ENCODE assay signal across 1 cellular context in genomic region chr6:110815260-110816109, GRCh38.
A peak's percentile ranks its signal among the peaks of the same experiment; 100 is the strongest.
TF ChIP-seq lines count a peak whose summit lies in the region.

TSS of gene CDK19 (minus strand) at chr6:110815469. CDS start at chr6:110815136, 333 bp downstream.

TF ChIP-seq in HepG2, 621 proteins besides CTCF, POLR2A, EP300 and RAD21 (continued from another document and continues in another):
- TF ChIP-seq THRA (CRISPR knock-in tag; IDR thresholded peaks at IDR 0.05; ENCODE audit: borderline replicate concordance) (peak; percentile 62; the same call in 1 of the 2 replicates), SNAPC4 (CRISPR knock-in tag; IDR thresholded peaks at IDR 0.05) (no peak), CEBPB (IDR thresholded peaks at IDR 0.05; ENCODE audit: borderline replicate concordance, low read depth, low read length) (no peak), ZNF724P (CRISPR knock-in tag; IDR thresholded peaks at IDR 0.05; ENCODE audit: borderline replicate concordance) (peak; percentile 93), MEIS2 (CRISPR knock-in tag; IDR thresholded peaks at IDR 0.05) (no peak), ZXDC (CRISPR knock-in tag; IDR thresholded peaks at IDR 0.05) (no peak), ZKSCAN1 (IDR thresholded peaks at IDR 0.05; ENCODE audit: low read length) (peak; percentile 40; the same call in 1 of the 2 replicates), POLR2G (IDR thresholded peaks at IDR 0.05; ENCODE audit: low read depth, low read length) (peak; percentile 94), ZNF432 (CRISPR knock-in tag; IDR thresholded peaks at IDR 0.05; ENCODE audit: borderline replicate concordance) (no peak), ZNF740 (CRISPR knock-in tag; IDR thresholded peaks at IDR 0.05) (no peak), IKZF5 (CRISPR knock-in tag; IDR thresholded peaks at IDR 0.05) (peak; percentile 81), ZNF841 (CRISPR knock-in tag; IDR thresholded peaks at IDR 0.05; ENCODE audit: borderline replicate concordance) (no peak), NR0B2 (CRISPR knock-in tag; IDR thresholded peaks at IDR 0.05) (0 out of 2 replicates have a peak, but pooled peaks have one; percentile 26), FOXA3 (CRISPR knock-in tag; IDR thresholded peaks at IDR 0.05) (peak; percentile 53), ZNF629 (CRISPR knock-in tag; conservative IDR thresholded peaks at IDR 0.05) (peak; percentile 18; the same call in 1 of the 2 replicates), ZNF704 (CRISPR knock-in tag; IDR thresholded peaks at IDR 0.05; ENCODE audit: borderline replicate concordance) (peak; percentile 74; the same call in 1 of the 2 replicates), UBTF (CRISPR knock-in tag; IDR thresholded peaks at IDR 0.05) (peak; percentile 35), GABPB1 (CRISPR knock-in tag; IDR thresholded peaks at IDR 0.05) (peak; percentile 85), ZBTB20 (CRISPR knock-in tag; IDR thresholded peaks at IDR 0.05; ENCODE audit: borderline replicate concordance, low read depth) (no peak; the same call in 1 of the 2 replicates), SSRP1 (CRISPR knock-in tag; IDR thresholded peaks at IDR 0.05) (peak; percentile 76; the same call in 1 of the 2 replicates), ZNF709 (CRISPR knock-in tag; IDR thresholded peaks at IDR 0.05) (no peak), SRSF4 (IDR thresholded peaks at IDR 0.05; ENCODE audit: low read depth, low read length, poor library complexity, severe bottlenecking) (no peak), RBFOX2 (IDR thresholded peaks at IDR 0.05; ENCODE audit: low read depth, low read length) (peak; percentile 87), RNF2 (conservative IDR thresholded peaks at IDR 0.05; ENCODE audit: low read depth) (peak; percentile 58; the same call in 1 of the 2 replicates), ZNF749 (CRISPR knock-in tag; IDR thresholded peaks at IDR 0.05; ENCODE audit: borderline replicate concordance) (peak; percentile 78), CREM (IDR thresholded peaks at IDR 0.05) (peak; percentile 85), CREM (CRISPR knock-in tag; IDR thresholded peaks at IDR 0.05) (no peak), YEATS2 (CRISPR knock-in tag; IDR thresholded peaks at IDR 0.05; ENCODE audit: borderline replicate concordance) (peak; percentile 81; the same call in 1 of the 2 replicates), BRF2 (CRISPR knock-in tag; IDR thresholded peaks at IDR 0.05) (no peak), SRSF9 (IDR thresholded peaks at IDR 0.05; ENCODE audit: borderline replicate concordance, insufficient read depth, low read depth, low read length, poor library complexity, severe bottlenecking) (no peak), MAFF (IDR thresholded peaks at IDR 0.05; ENCODE audit: low read depth, low read length) (peak; percentile 96), ZBTB21 (CRISPR knock-in tag; IDR thresholded peaks at IDR 0.05) (no peak), ZBED4 (CRISPR knock-in tag; IDR thresholded peaks at IDR 0.05; ENCODE audit: borderline replicate concordance) (0 out of 2 replicates have a peak, but pooled peaks have one; percentile 47), MTF2 (CRISPR knock-in tag; IDR thresholded peaks at IDR 0.05; ENCODE audit: borderline replicate concordance) (no peak), SALL1 (CRISPR knock-in tag; IDR thresholded peaks at IDR 0.05) (peak; percentile 84; the same call in 1 of the 2 replicates), NFE2L1 (CRISPR knock-in tag; IDR thresholded peaks at IDR 0.05; ENCODE audit: borderline replicate concordance) (no peak), HMG20A (CRISPR knock-in tag; IDR thresholded peaks at IDR 0.05; ENCODE audit: borderline replicate concordance) (no peak), ZNF34 (CRISPR knock-in tag; IDR thresholded peaks at IDR 0.05; ENCODE audit: borderline replicate concordance) (no peak), ZZZ3 (CRISPR knock-in tag; IDR thresholded peaks at IDR 0.05; ENCODE audit: borderline replicate concordance) (no peak)
